1 cellular context compared by ENCODE assay signal in the genomic region with DNA sequence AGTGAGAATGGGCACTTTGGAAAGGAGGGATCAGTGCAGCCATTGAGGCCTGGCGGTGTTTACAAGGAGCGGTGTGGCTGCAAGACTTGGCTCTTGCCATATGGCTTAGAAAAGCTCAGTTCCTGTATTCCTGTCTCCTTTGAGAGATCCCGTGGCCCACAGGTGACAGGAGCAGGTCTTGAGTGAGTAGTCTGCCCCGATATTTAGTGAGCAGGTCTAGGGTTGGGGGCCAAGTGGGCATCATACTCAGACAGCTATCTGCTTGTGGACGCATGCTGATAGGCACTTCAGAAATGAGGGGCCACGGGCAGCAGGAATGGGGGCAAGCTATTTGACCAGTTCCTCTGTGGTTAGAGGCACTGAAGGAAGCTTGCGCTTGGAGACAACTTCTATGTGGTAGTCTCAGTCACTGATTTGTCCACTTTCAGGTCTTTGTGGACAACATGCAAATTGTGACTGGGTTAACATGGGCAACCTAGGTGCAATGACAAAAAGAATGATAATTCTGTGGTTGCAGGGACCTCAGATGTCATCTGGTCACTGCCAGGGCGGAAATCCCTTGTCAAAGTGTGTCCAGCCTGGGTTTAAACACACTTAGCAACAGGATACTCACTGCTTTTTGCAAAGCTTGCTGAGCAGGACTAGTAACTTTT.
TF ChIP-seq lines count a peak whose summit lies in the region.

No MANE protein-coding gene starts in this region.

TF ChIP-seq in endothelial cell of umbilical vein, 7 proteins besides CTCF, POLR2A, EP300 and RAD21 (continued from another document):
- no peak for TF ChIP-seq POLR2AphosphoS5 (IDR thresholded peaks at IDR 0.05; ENCODE audit: insufficient read depth, low read depth, low read length)
